1 cellular context compared by ENCODE assay signal in the genomic region with DNA sequence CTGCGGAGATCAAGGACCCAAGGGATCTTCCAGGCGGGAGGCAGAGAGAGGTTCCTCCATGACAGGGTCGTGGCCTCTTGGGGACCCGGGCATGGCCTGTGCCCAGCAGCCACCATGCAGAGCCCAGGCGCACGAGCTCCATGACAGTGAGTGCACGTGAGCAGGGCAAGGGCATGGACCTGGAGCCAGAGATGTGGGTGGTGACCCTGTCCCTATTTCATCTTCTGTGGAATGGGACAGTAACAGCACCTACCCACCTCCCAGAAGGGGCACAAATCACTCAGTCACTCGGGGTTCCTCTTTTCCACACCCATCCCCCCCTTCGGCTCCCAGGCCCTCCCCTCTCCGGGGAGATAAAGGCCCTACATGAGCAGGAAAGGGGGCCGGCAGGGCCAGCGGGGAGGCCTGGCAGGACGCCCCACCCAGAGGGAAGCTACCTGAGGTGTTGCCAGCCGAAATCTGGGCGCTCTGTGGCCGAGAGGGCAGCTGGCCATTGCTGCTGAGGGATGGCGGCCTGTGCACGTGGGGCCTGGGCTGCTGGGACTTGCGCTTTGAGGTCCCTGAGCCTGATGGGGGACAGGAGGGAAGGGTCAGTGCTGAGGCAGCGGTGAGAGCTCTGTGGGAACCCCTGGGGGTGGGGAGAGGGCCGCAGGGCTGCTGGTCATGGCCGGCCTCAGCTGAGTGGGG.
A peak's percentile ranks its signal among the peaks of the same experiment; 100 is the strongest.
TF ChIP-seq lines count a peak whose summit lies in the region.

No MANE protein-coding gene starts in this region.

TF ChIP-seq in K562, 482 proteins besides CTCF, POLR2A, EP300 and RAD21 (continued from another document):
- TF ChIP-seq, protein P1, sequence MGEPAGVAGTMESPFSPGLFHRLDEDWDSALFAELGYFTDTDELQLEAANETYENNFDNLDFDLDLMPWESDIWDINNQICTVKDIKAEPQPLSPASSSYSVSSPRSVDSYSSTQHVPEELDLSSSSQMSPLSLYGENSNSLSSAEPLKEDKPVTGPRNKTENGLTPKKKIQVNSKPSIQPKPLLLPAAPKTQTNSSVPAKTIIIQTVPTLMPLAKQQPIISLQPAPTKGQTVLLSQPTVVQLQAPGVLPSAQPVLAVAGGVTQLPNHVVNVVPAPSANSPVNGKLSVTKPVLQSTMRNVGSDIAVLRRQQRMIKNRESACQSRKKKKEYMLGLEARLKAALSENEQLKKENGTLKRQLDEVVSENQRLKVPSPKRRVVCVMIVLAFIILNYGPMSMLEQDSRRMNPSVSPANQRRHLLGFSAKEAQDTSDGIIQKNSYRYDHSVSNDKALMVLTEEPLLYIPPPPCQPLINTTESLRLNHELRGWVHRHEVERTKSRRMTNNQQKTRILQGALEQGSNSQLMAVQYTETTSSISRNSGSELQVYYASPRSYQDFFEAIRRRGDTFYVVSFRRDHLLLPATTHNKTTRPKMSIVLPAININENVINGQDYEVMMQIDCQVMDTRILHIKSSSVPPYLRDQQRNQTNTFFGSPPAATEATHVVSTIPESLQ (CRISPR knock-in tag; IDR thresholded peaks at IDR 0.05), result no peak
- TF ChIP-seq EP400 (IDR thresholded peaks at IDR 0.05) (no peak), PCBP1 (IDR thresholded peaks at IDR 0.05; ENCODE audit: low read depth, low read length, poor library complexity, severe bottlenecking) (no peak), ZFX (CRISPR knock-in tag; IDR thresholded peaks at IDR 0.05) (0 out of 2 replicates have a peak, but pooled peaks have one; percentile 28), SIN3B (IDR thresholded peaks at IDR 0.05; ENCODE audit: low read depth) (no peak), LARP7 (IDR thresholded peaks at IDR 0.05) (no peak), MBD1 (CRISPR knock-in tag; IDR thresholded peaks at IDR 0.05) (no peak), ILF3 (IDR thresholded peaks at IDR 0.05; ENCODE audit: borderline replicate concordance) (no peak), ZNF589 (CRISPR knock-in tag; IDR thresholded peaks at IDR 0.05; ENCODE audit: low read depth) (no peak)
- TF ChIP-seq, protein P2, sequence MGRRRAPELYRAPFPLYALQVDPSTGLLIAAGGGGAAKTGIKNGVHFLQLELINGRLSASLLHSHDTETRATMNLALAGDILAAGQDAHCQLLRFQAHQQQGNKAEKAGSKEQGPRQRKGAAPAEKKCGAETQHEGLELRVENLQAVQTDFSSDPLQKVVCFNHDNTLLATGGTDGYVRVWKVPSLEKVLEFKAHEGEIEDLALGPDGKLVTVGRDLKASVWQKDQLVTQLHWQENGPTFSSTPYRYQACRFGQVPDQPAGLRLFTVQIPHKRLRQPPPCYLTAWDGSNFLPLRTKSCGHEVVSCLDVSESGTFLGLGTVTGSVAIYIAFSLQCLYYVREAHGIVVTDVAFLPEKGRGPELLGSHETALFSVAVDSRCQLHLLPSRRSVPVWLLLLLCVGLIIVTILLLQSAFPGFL (CRISPR knock-in tag; IDR thresholded peaks at IDR 0.05), result no peak
